In genomic region chr4:5365071-5366008, GRCh38 we compare ENCODE assay signal across 1 cellular context.
TF ChIP-seq lines count a peak whose summit lies in the region.

No MANE protein-coding gene starts in this region.

TF ChIP-seq in A549, 52 proteins besides CTCF, POLR2A, EP300 and RAD21 (continued from another document):
- no peak for TF ChIP-seq REST (IDR thresholded peaks at IDR 0.05)
- 0 out of 2 replicates have a peak, but pooled peaks have one; percentile 28 for TF ChIP-seq RARB (CRISPR knock-in tag; IDR thresholded peaks at IDR 0.05)
